Comparison of ENCODE assay signal across 16 cellular contexts in genomic region chr11:134153147-134153905, GRCh38.
"Had no signal": no experiment of that assay in that cellular context is flagged by ENCODE, and none has a peak within 500 bp of the region (broad histone marks: within the 10 kb centered on the region; RNA-seq: fewer than 3 reads in every experiment).

No MANE protein-coding gene starts in this region.

- H3K9me3 Mint-ChIP-seq: activated CD4-positive, alpha-beta memory T cell treated with anti-CD3 and anti-CD28 coated beads for 36 hours; activated naive CD8-positive, alpha-beta T cell treated with anti-CD3 and anti-CD28 coated beads, Interleukin-2, amount 10 ng/mL, durations not matched to agents 7 days and 5 days; activated T-cell treated with anti-CD3 and anti-CD28 coated beads, Interleukin-2, amount 50 U/mL, for 72 hours; T-cell had no signal

- ATAC-seq: activated T-cell treated with anti-CD3 and anti-CD28 coated beads, Interleukin-2, amount 50 U/mL, for 72 hours; naive thymus-derived CD4-positive, alpha-beta T cell; T-cell had no signal

- H3K27ac ChIP-seq: ascending aorta, coronary artery, epithelial cell of prostate, tibial nerve had no signal

- DNase-seq: activated CD4-positive, alpha-beta memory T cell treated with anti-CD3 and anti-CD28 coated beads for 36 hours; activated CD8-positive, alpha-beta memory T cell treated with anti-CD3 and anti-CD28 coated beads, Interleukin-2, amount 50 U/mL, for 4 hours; activated gamma-delta T cell treated with Interleukin-2 at 50 U/mL for 16 hours; activated naive CD8-positive, alpha-beta T cell treated with anti-CD3 and anti-CD28 coated beads, Interleukin-2, amount 10 ng/mL, durations not matched to agents 7 days and 5 days; activated T-cell treated with anti-CD3 and anti-CD28 coated beads, Interleukin-2, amount 50 U/mL, for 72 hours; effector memory CD4-positive, alpha-beta T cell; hippocampal formation; naive thymus-derived CD4-positive, alpha-beta T cell; stimulated activated CD4-positive, alpha-beta T cell treated with anti-CD3 and anti-CD28 coated beads, Interleukin-15, amount 100 ng/mL, for 24 hours; T-cell; T1000 had no signal

- H3K9me3 ChIP-seq: ascending aorta, tibial nerve had no signal

- H3K27me3 Mint-ChIP-seq: activated CD4-positive, alpha-beta memory T cell treated with anti-CD3 and anti-CD28 coated beads for 36 hours; activated naive CD8-positive, alpha-beta T cell treated with anti-CD3 and anti-CD28 coated beads, Interleukin-2, amount 10 ng/mL, durations not matched to agents 7 days and 5 days; naive thymus-derived CD4-positive, alpha-beta T cell; T-cell had no signal

- H3K4me3 ChIP-seq: ascending aorta, coronary artery, lung, tibial nerve had no signal

- H3K4me3 Mint-ChIP-seq: activated CD4-positive, alpha-beta memory T cell treated with anti-CD3 and anti-CD28 coated beads for 36 hours; activated naive CD8-positive, alpha-beta T cell treated with anti-CD3 and anti-CD28 coated beads, Interleukin-2, amount 10 ng/mL, durations not matched to agents 7 days and 5 days; activated T-cell treated with anti-CD3 and anti-CD28 coated beads, Interleukin-2, amount 50 U/mL, for 72 hours; naive thymus-derived CD4-positive, alpha-beta T cell; T-cell had no signal

- H3K4me1 Mint-ChIP-seq: activated naive CD8-positive, alpha-beta T cell treated with anti-CD3 and anti-CD28 coated beads, Interleukin-2, amount 10 ng/mL, durations not matched to agents 7 days and 5 days; naive thymus-derived CD4-positive, alpha-beta T cell; T-cell had no signal

- H3K27ac Mint-ChIP-seq: activated CD4-positive, alpha-beta memory T cell treated with anti-CD3 and anti-CD28 coated beads for 36 hours; activated naive CD8-positive, alpha-beta T cell treated with anti-CD3 and anti-CD28 coated beads, Interleukin-2, amount 10 ng/mL, durations not matched to agents 7 days and 5 days; activated T-cell treated with anti-CD3 and anti-CD28 coated beads, Interleukin-2, amount 50 U/mL, for 72 hours had no signal

- H3K27me3 ChIP-seq: ascending aorta, tibial nerve had no signal

- H3K4me1 ChIP-seq: tibial nerve had no signal
